ENCODE assay signal across 1 cellular context in the genomic region with DNA sequence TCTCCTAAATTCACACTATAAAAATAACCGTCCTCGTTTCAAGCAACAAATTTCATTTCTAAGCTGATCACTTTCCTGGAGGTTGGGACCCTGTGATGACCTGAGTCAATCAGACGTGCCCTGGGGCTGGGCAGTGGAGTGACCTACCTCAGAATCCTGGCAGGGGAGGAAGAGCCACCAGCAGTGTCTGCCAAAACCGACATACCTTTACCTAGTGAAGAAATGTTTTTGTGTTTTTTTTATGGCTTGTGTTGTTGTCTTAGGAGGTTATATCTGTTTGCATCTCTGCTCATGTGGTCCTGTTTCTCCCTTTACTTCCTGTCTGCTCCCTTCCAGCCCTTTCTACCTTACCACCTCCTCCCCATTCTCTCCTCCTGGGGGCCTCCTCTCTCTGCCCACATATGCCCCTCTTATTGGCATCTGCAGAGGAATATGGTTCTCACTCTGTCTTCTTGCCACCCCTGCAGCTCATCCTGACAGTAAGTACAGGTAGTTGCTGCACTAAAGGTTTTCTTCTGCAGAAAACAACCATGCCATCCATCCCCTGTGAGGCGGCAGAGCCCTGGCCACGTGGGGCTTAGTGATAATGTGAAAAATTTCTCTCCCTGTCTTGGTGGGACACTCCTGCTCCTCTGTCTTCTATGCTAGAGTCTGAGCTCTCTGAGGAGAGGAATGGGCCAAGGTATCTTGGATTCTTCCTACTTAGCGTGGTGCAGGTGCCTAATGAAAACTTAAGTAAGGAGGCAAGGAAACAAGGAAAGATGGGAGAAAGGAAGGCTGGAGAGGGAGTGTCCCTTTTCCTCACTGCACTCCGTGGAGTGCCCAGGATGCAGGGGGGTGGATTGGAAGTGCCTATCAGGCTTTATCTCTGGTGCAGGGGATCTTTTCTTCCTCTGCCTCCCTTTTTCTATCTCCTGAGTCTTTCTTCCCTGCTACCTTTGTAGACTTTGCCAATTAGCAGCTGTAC.
TF ChIP-seq lines count a peak whose summit lies in the region.

No MANE protein-coding gene starts in this region.

TF ChIP-seq in WTC11, 78 proteins besides CTCF, POLR2A, EP300 and RAD21 (continued from another document):
- TF ChIP-seq, protein P1, sequence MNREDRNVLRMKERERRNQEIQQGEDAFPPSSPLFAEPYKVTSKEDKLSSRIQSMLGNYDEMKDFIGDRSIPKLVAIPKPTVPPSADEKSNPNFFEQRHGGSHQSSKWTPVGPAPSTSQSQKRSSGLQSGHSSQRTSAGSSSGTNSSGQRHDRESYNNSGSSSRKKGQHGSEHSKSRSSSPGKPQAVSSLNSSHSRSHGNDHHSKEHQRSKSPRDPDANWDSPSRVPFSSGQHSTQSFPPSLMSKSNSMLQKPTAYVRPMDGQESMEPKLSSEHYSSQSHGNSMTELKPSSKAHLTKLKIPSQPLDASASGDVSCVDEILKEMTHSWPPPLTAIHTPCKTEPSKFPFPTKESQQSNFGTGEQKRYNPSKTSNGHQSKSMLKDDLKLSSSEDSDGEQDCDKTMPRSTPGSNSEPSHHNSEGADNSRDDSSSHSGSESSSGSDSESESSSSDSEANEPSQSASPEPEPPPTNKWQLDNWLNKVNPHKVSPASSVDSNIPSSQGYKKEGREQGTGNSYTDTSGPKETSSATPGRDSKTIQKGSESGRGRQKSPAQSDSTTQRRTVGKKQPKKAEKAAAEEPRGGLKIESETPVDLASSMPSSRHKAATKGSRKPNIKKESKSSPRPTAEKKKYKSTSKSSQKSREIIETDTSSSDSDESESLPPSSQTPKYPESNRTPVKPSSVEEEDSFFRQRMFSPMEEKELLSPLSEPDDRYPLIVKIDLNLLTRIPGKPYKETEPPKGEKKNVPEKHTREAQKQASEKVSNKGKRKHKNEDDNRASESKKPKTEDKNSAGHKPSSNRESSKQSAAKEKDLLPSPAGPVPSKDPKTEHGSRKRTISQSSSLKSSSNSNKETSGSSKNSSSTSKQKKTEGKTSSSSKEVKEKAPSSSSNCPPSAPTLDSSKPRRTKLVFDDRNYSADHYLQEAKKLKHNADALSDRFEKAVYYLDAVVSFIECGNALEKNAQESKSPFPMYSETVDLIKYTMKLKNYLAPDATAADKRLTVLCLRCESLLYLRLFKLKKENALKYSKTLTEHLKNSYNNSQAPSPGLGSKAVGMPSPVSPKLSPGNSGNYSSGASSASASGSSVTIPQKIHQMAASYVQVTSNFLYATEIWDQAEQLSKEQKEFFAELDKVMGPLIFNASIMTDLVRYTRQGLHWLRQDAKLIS (CRISPR knock-in tag; IDR thresholded peaks at IDR 0.05; ENCODE audit: borderline replicate concordance): no peak
- no peak for TF ChIP-seq KAT7 (CRISPR knock-in tag; IDR thresholded peaks at IDR 0.05; ENCODE audit: borderline replicate concordance)
- TF ChIP-seq SOX15 (CRISPR knock-in tag; IDR thresholded peaks at IDR 0.05): no peak
- no peak for TF ChIP-seq ZNF671 (CRISPR knock-in tag; IDR thresholded peaks at IDR 0.05)
- TF ChIP-seq, protein P2, sequence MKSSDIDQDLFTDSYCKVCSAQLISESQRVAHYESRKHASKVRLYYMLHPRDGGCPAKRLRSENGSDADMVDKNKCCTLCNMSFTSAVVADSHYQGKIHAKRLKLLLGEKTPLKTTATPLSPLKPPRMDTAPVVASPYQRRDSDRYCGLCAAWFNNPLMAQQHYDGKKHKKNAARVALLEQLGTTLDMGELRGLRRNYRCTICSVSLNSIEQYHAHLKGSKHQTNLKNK (CRISPR knock-in tag; IDR thresholded peaks at IDR 0.05): no peak
- TF ChIP-seq IRF2 (CRISPR knock-in tag; IDR thresholded peaks at IDR 0.05; ENCODE audit: borderline replicate concordance, low read depth): no peak
